ENCODE assay signal across 24 cellular contexts in the genomic region with DNA sequence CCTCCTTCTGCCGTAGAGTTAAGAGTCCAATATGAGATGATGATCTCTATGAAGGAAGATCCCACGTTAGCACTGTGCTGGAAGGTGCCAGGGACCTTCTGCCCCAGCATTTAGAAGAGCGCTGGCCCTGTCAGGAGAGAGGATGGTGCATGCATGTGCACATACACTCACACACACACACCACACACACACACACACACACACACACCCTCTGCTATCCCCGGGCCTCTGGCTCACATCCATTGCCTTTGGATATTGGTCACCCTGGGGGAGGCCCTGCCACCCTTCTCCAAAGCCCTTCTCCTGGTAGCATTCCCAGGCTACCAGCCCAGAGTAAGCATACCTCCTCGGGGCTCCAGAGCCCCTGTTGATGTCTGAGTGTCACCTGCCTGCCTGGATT. TPM values are rescaled to one million over a fixed set of nuclear protein-coding genes. Genes with fewer than 3 reads are reported as not detected.
DNase-seq lines count a peak whose midpoint lies in the region; ATAC-seq and TF ChIP-seq lines count a peak whose summit lies in the region.
"Had no signal": no experiment of that assay in that cellular context is flagged by ENCODE, and none has a peak within 500 bp of the region (broad histone marks: within the 10 kb centered on the region; RNA-seq: fewer than 3 reads in every experiment).

No MANE protein-coding gene starts in this region.

- 49 to 60% methylated on average over 4 of the region's 5 CpGs for WGBS in esophagus squamous epithelium, 2 donors
- WGBS in tibial nerve, 2 donors = 48 to 55% methylated on average over 5 of the region's 5 CpGs

- H3K9ac ChIP-seq in adipocyte (ENCODE audit: low read length) = peak overlapping the region; percentile 95
- H3K9ac ChIP-seq in neural progenitor cell = no peak overlapping the region
- H3K9ac ChIP-seq: BLaER1 treated with 17β-estradiol and CSF1 and Interleukin-3, amounts not matched to agents 10 nM and 100 nM had no signal

- H3K79me2 ChIP-seq in neural progenitor cell (ENCODE audit: low read depth) = no peaks in the 10 kb centered on the region

- no peak for TF ChIP-seq POLR2A in esophagus squamous epithelium (IDR thresholded peaks at IDR 0.05)
- TF ChIP-seq POLR2A in tibial nerve (IDR thresholded peaks at IDR 0.05) = no peak

- no peak for DNase-seq in adipocyte (ENCODE audit: low read depth)
- no peak for DNase-seq in esophagus squamous epithelium (lab: John Stamatoyannopoulos, UW)
- no peak for DNase-seq in neural progenitor cell (ENCODE audit: low spot score)
- peak in 1 of 2 donors; percentile 12 for DNase-seq in tibial nerve (ENCODE audit: low spot score in 2 of 2)
- DNase-seq in CD4-positive, alpha-beta memory T cell = no peak
- DNase-seq in NCI-H774 (lab: John Stamatoyannopoulos, UW) = no peak
- DNase-seq: activated CD4-positive, alpha-beta T cell treated with anti-CD3 and anti-CD28 coated beads, Interleukin-2, amount 50 U/mL, for 4 hours; activated CD4-positive, CD25-positive, alpha-beta regulatory T cell; activated naive CD4-positive, alpha-beta T cell treated with anti-CD3 and anti-CD28 coated beads for 36 hours; activated T-cell treated with anti-CD3 and anti-CD28 coated beads, Interleukin-2, amount 50 U/mL, for 72 hours; amygdala; head of caudate nucleus; KG1; kidney glomerular epithelial cell; MM.1S; NCI-H2029 treated with DMSO at 0.1 percent for 48 hours; NCI-H69; stimulated activated naive CD8-positive, alpha-beta T cell treated with anti-CD3 and anti-CD28 coated beads, Interleukin-15, Interleukin-2, amounts not matched to agents 100 U/mL and 50 U/mL, for 24 hours; T-helper 1 cell had no signal

- H3K4me1 Mint-ChIP-seq in neural progenitor cell = peaks cover 5% of the 10 kb centered on the region
- no peaks in the 10 kb centered on the region for H3K4me1 Mint-ChIP-seq in CD4-positive, alpha-beta memory T cell

- TF ChIP-seq EP300 in tibial nerve (IDR thresholded peaks at IDR 0.05) = no peak

- H3K9me3 ChIP-seq in adipocyte (ENCODE audit: control insufficient read depth, low read length) (no peaks in the 10 kb centered on the region), esophagus squamous epithelium (no peaks in the 10 kb centered on the region), neural progenitor cell (ENCODE audit: low read depth) (no peaks in the 10 kb centered on the region), tibial nerve (no peaks in the 10 kb centered on the region)
- H3K9me3 ChIP-seq in CD4-positive, alpha-beta memory T cell (ENCODE audit: control insufficient read depth in 1 of 2, low read length in 2 of 2) = no peaks in the 10 kb centered on the region
- H3K9me3 ChIP-seq: neutrophil, prostate gland, tibial artery had no signal

- peaks cover under 1% of the 10 kb centered on the region for H4K20me1 ChIP-seq in neural progenitor cell (ENCODE audit: low read depth)

- no peaks in the 10 kb centered on the region for H3K9me3 Mint-ChIP-seq in neural progenitor cell
- no peaks in the 10 kb centered on the region for H3K9me3 Mint-ChIP-seq in CD4-positive, alpha-beta memory T cell
- H3K9me3 Mint-ChIP-seq: activated naive CD4-positive, alpha-beta T cell treated with anti-CD3 and anti-CD28 coated beads for 36 hours; activated T-cell treated with anti-CD3 and anti-CD28 coated beads, Interleukin-2, amount 50 U/mL, for 72 hours had no signal

- TF ChIP-seq CTCF in esophagus squamous epithelium (IDR thresholded peaks at IDR 0.05) = no peak
- TF ChIP-seq CTCF in neural progenitor cell (IDR thresholded peaks at IDR 0.05) = no peak
- TF ChIP-seq CTCF in tibial nerve (IDR thresholded peaks at IDR 0.05) = no peak

- H3K4me3 ChIP-seq in adipocyte (ENCODE audit: low read length) (no peak overlapping the region), esophagus squamous epithelium (no peak overlapping the region), neural progenitor cell (no peak overlapping the region), tibial nerve (no peak overlapping the region)
- no peak overlapping the region for H3K4me3 ChIP-seq in CD4-positive, alpha-beta memory T cell (ENCODE audit: low read length in 2 of 2)
- H3K4me3 ChIP-seq: BLaER1 treated with 17β-estradiol and CSF1 and Interleukin-3, amounts not matched to agents 10 nM and 100 nM; prostate gland; tibial artery had no signal

- no peak overlapping the region for H3K4me2 ChIP-seq in neural progenitor cell
- H3K4me2 ChIP-seq: BLaER1 treated with 17β-estradiol and CSF1 and Interleukin-3, amounts not matched to agents 10 nM and 100 nM had no signal

- H3K36me3 ChIP-seq in adipocyte (ENCODE audit: control insufficient read depth, insufficient read depth, low read length, severe bottlenecking) (peaks cover 78% of the 10 kb centered on the region), esophagus squamous epithelium (peaks cover 0 to 28% (median 0%) of the 10 kb centered on the region in 3 donors), neural progenitor cell (no peaks in the 10 kb centered on the region), tibial nerve (peaks cover 0 to 60% (median 0%) of the 10 kb centered on the region in 3 donors)
- no peaks in the 10 kb centered on the region for H3K36me3 ChIP-seq in CD4-positive, alpha-beta memory T cell (ENCODE audit: insufficient read depth, low read length)
- H3K36me3 ChIP-seq: neutrophil, prostate gland had no signal

- H3K27ac Mint-ChIP-seq in neural progenitor cell = peak overlapping the region; percentile 40
- no peak overlapping the region for H3K27ac Mint-ChIP-seq in CD4-positive, alpha-beta memory T cell
- H3K27ac Mint-ChIP-seq: activated naive CD4-positive, alpha-beta T cell treated with anti-CD3 and anti-CD28 coated beads for 36 hours; activated T-cell treated with anti-CD3 and anti-CD28 coated beads, Interleukin-2, amount 50 U/mL, for 72 hours had no signal

- CTCF ChIA-PET in CD4-positive, alpha-beta memory T cell (lab: Charles Lee; ENCODE audit: partially characterized antibody) = no interaction called here

- no peak overlapping the region for H2AFZ ChIP-seq in neural progenitor cell (replicated peaks)

- H3K4me1 ChIP-seq in adipocyte (ENCODE audit: control insufficient read depth, insufficient read depth, low read length) = peaks cover 60% of the 10 kb centered on the region
- H3K4me1 ChIP-seq in esophagus squamous epithelium = peaks cover 14 to 57% (median 37%) of the 10 kb centered on the region in 3 donors
- peaks cover 15% of the 10 kb centered on the region for H3K4me1 ChIP-seq in neural progenitor cell
- H3K4me1 ChIP-seq in tibial nerve = peaks cover 0 to 65% (median 53%) of the 10 kb centered on the region in 4 donors
- H3K4me1 ChIP-seq in CD4-positive, alpha-beta memory T cell (ENCODE audit: insufficient read depth, low read length) = no peaks in the 10 kb centered on the region
- H3K4me1 ChIP-seq: prostate gland had no signal

- peaks cover 2% of the 10 kb centered on the region for H3K36me3 Mint-ChIP-seq in neural progenitor cell
- no peaks in the 10 kb centered on the region for H3K36me3 Mint-ChIP-seq in CD4-positive, alpha-beta memory T cell

- ATAC-seq in GM18907 (IDR thresholded peaks at IDR 0.05; ENCODE audit: unreplicated experiment) = no peak
- ATAC-seq: activated T-cell treated with anti-CD3 and anti-CD28 coated beads, Interleukin-2, amount 50 U/mL, for 72 hours; stimulated activated naive CD8-positive, alpha-beta T cell treated with anti-CD3 and anti-CD28 coated beads, Interleukin-15, Interleukin-2, amounts not matched to agents 100 U/mL and 50 U/mL, for 24 hours had no signal

- POLR2A ChIA-PET in CD4-positive, alpha-beta memory T cell (lab: Charles Lee; ENCODE audit: partially characterized antibody) = no interaction called here

- peaks cover 2% of the 10 kb centered on the region for H3K27me3 Mint-ChIP-seq in neural progenitor cell (ENCODE audit: insufficient read depth, low read depth)
- H3K27me3 Mint-ChIP-seq in CD4-positive, alpha-beta memory T cell = no peaks in the 10 kb centered on the region

- intact Hi-C loops in esophagus squamous epithelium (cut with DNase I) = no loop called here
- intact Hi-C loops in CD4-positive, alpha-beta memory T cell (cut with micrococcal nuclease) = no loop called here

- H3K27ac ChIP-seq in esophagus squamous epithelium (peak overlapping the region in 3 of 4 donors; percentile 14 to 92 (median 51)), neural progenitor cell (no peak overlapping the region), tibial nerve (peak overlapping the region in 3 of 4 donors; percentile 31 to 98 (median 97))
- no peak overlapping the region for H3K27ac ChIP-seq in CD4-positive, alpha-beta memory T cell (ENCODE audit: low read depth, low read length)
- H3K27ac ChIP-seq: BLaER1 treated with 17β-estradiol and CSF1 and Interleukin-3, amounts not matched to agents 10 nM and 100 nM; neutrophil; prostate gland had no signal

- no peaks in the 10 kb centered on the region for H3K27me3 ChIP-seq in adipocyte (replicated peaks; ENCODE audit: control insufficient read depth, insufficient read depth, low read length)
- H3K27me3 ChIP-seq in esophagus squamous epithelium = no peaks in the 10 kb centered on the region
- no peaks in the 10 kb centered on the region for H3K27me3 ChIP-seq in neural progenitor cell
- H3K27me3 ChIP-seq in tibial nerve = no peaks in the 10 kb centered on the region
- H3K27me3 ChIP-seq in CD4-positive, alpha-beta memory T cell (ENCODE audit: insufficient read depth, low read length) = no peaks in the 10 kb centered on the region
- H3K27me3 ChIP-seq: BLaER1 treated with 17β-estradiol and CSF1 and Interleukin-3, amounts not matched to agents 10 nM and 100 nM; neutrophil; tibial artery had no signal

- H3F3A ChIP-seq in neural progenitor cell (ENCODE audit: low read depth) = no peaks in the 10 kb centered on the region

- no peak overlapping the region for H3K4me3 Mint-ChIP-seq in neural progenitor cell
- no peak overlapping the region for H3K4me3 Mint-ChIP-seq in CD4-positive, alpha-beta memory T cell
- H3K4me3 Mint-ChIP-seq: activated naive CD4-positive, alpha-beta T cell treated with anti-CD3 and anti-CD28 coated beads for 36 hours; activated T-cell treated with anti-CD3 and anti-CD28 coated beads, Interleukin-2, amount 50 U/mL, for 72 hours had no signal

RNA-seq across cellular contexts. Expression of a gene that starts 14.9 kb away (rescaled TPM):
- total RNA-seq in esophagus squamous epithelium (10 to 100 TPM in 1 of 4 donors, 1 to 10 TPM in 3; 2.2 to 26.1 (median 6.4) TPM), neural progenitor cell (ENCODE audit: low replicate concordance) (5.9 and 10.7 TPM in 2 replicates), tibial nerve (100 to 1,000 TPM; 122 to 165 (median 138) TPM)
- 1 to 10 TPM; 1.7 to 1.9 TPM for total RNA-seq in CD4-positive, alpha-beta memory T cell
- polyA plus RNA-seq in CD4-positive, alpha-beta memory T cell = under 1 TPM; 0.30 to 0.79 TPM

Comparison
In these comparisons a context has a peak if more than half of its experiments do, and no peak if none do; other contexts are left out.
1. H3K27ac ChIP-seq: peak in esophagus squamous epithelium (3 of 4) and tibial nerve (3 of 4); none in neural progenitor cell (single experiment) and CD4-positive, alpha-beta memory T cell (single experiment).
2. RNA of a gene that starts 14.9 kb away (total RNA-seq): 122 to 165 TPM in tibial nerve; 2.2 to 26.1 TPM in esophagus squamous epithelium, 5.9 to 10.7 TPM in neural progenitor cell and 1.7 to 1.9 TPM in CD4-positive, alpha-beta memory T cell; every median in the first group is over 4 times any median in the second.